In the genomic region with DNA sequence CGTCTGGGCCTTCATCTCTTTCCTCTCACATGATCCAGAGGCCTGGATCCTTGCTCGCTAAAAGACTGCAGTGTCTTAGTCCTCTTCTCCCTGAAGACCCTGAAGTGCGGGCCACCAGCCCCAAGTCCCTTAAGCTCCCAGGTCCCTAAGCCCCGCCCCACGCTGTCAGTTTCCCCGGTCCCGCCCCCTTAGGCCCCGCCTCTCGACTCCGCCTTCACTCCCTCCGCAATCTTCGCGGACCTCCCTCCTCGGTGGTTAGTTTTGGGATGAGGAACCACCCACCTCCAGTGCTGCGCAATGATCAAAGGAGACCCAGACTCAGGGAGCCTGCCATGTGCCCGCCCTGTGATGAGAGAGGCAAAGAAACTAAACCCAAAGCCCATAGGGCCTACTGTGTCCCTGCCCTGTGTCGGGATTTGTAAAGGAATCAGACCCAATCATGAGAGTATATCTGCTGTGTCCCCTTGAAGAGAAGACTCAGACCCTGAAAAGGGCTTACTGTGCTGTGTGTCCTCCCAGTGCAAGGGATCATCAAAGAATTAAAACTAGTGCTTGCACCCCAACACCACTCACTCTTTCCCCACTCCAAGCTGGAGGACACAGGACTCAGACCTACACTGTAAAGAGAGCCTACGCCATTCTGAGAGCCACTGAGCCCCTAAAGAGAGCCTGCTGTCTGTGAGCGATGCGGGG, we compare ENCODE assay signal across 8 cellular contexts. TPM values are rescaled to one million over a fixed set of nuclear protein-coding genes. Genes with fewer than 3 reads are reported as not detected.
A peak's percentile ranks its signal among the peaks of the same experiment; 100 is the strongest.
DNase-seq lines count a peak whose midpoint lies in the region; ATAC-seq, FAIRE-seq and TF ChIP-seq lines count a peak whose summit lies in the region.

No MANE protein-coding gene starts in this region.

- in situ Hi-C loops in HepG2 (cut with HindIII; ENCODE audit: extremely low pct_ligation_motif_present, low pct_unique_long_range_greater_than_20kb): loop anchor here (5.0 kb wide), 1 partner anchor 98 kb away; a partner anchor contains a TSS

- peak; percentile 74 for FAIRE-seq in HepG2 (lab: Jason Lieb, UNC)

- intact Hi-C loops in HepG2 (cut with micrococcal nuclease; ENCODE audit: unreplicated experiment): loop anchor here (10.0 kb wide), 1 partner anchor 90 kb away; no protein-coding TSS in a partner anchor

- peak overlapping the region; percentile 97 for H3K4me2 ChIP-seq in HepG2 (ENCODE audit: low read depth, low read length)

- CTCF ChIA-PET in HepG2 (lab: Yijun Ruan, JAX; ENCODE audit: low intra/inter-chr PET ratio, low total read pairs): no interaction called here

- H2AFZ ChIP-seq in HepG2 (ENCODE audit: low read length): peak overlapping the region; percentile 77

- no peak for TF ChIP-seq RAD21 in HepG2 (CRISPR knock-in tag; IDR thresholded peaks at IDR 0.05)

- H3K9me3 ChIP-seq in HepG2 (ENCODE audit: low read length): no peaks in the 10 kb centered on the region

- no TSS peak for BruUV-seq in HepG2 (replicated peaks; lab: Mats Ljungman, UMichigan)

- WGBS in HepG2 (ENCODE audit: low lambda C conversion rate): 4% methylated on average over 20 of the region's 20 CpGs

- TF ChIP-seq CTCF in GM10266 (IDR thresholded peaks at IDR 0.05; ENCODE audit: control insufficient read depth, insufficient read depth, low read depth, missing control alignments) (no peak), HepG2 (CRISPR knock-in tag; IDR thresholded peaks at IDR 0.05) (no peak)

- peaks cover 55% of the 10 kb centered on the region for H3K4me1 ChIP-seq in HepG2 (ENCODE audit: insufficient read depth, low read length)

- peak overlapping the region; percentile 79 for H3K27ac ChIP-seq in HepG2 (ENCODE audit: extremely low read length, insufficient read depth, low read length)

- H3K27me3 ChIP-seq in HepG2 (ENCODE audit: control insufficient read depth in 1 of 2, insufficient read depth in 2 of 2, low read length in 2 of 2): no peaks in the 10 kb centered on the region; a peak in 1 of 5 replicates

- TF ChIP-seq POLR2A in HepG2 (IDR thresholded peaks at IDR 0.05; ENCODE audit: insufficient read depth in 1 of 2, low read depth in 2 of 2, low read length in 2 of 2): no peak; a peak in 2 of 4 replicates

- H3K79me2 ChIP-seq in HepG2 (ENCODE audit: insufficient read depth, low read length): peaks cover 14% of the 10 kb centered on the region

- H3K4me3 ChIP-seq in HepG2 (replicated peaks in 1 of 3; ENCODE audit: insufficient read depth in 1 of 3, low read depth in 2 of 3, low read length in 3 of 3): peak overlapping the region; percentile 65 to 81 (median 66)

- POLR2A ChIA-PET in HepG2 (lab: Yijun Ruan, JAX): interaction anchor here (0.8 to 4.8 kb wide), 5 partner anchors 16 to 101 kb away, joined by 3 to 44 read pairs (median 5); a partner anchor contains a TSS

- TF ChIP-seq EP300 in HepG2 (IDR thresholded peaks at IDR 0.05; ENCODE audit: low read depth in 2 of 2, low read length in 2 of 2) (no peak), HepG2 (CRISPR knock-in tag; IDR thresholded peaks at IDR 0.05; ENCODE audit: borderline replicate concordance) (no peak)

- DNase-seq in GM10266 (ENCODE audit: extremely low spot score) (peak; percentile 76), NCI-H2171 (lab: John Stamatoyannopoulos, UW) (peak; percentile 59), cerebellum (ENCODE audit: low spot score) (peak; percentile 85), HepG2 (ENCODE audit: low spot score) (peak; percentile 53)
- peak; percentile 83 for DNase-seq in activated CD4-positive, CD25-positive, alpha-beta regulatory T cell treated with anti-CD3 and anti-CD28 coated beads, Interleukin-2, amount 50 U/mL, for 72 hours
- DNase-seq in stimulated activated CD4-positive, alpha-beta T cell treated with anti-CD3 and anti-CD28 coated beads, Interleukin-4, amount 100 ng/mL, for 24 hours: peak; percentile 83

- ATAC-seq in HepG2 (peak; percentile 17), GM19035 (IDR thresholded peaks at IDR 0.05; ENCODE audit: unreplicated experiment) (no peak), HG03280 (IDR thresholded peaks at IDR 0.05; ENCODE audit: unreplicated experiment) (no peak)

- peak overlapping the region; percentile 75 for H3K9ac ChIP-seq in HepG2 (ENCODE audit: insufficient read depth, low read depth, low read length)

- H3K36me3 ChIP-seq in HepG2 (replicated peaks in 1 of 2; ENCODE audit: control insufficient read depth in 1 of 2, insufficient read depth in 2 of 2, low read length in 2 of 2): no peaks in the 10 kb centered on the region

- no peaks in the 10 kb centered on the region for H4K20me1 ChIP-seq in HepG2 (ENCODE audit: insufficient read depth, low read length)

RNA-seq across cellular contexts. Expression of a gene that starts 3.0 kb away (rescaled TPM):
- total RNA-seq in cerebellum (112 TPM), HepG2 (2016; rRNA removed; fragmentation: Illumina TruSeq; extraction: Trizol) (487 and 598 TPM in 2 replicates)
- total RNA-seq in HepG2 (2016; cell fraction: cytosol; rRNA removed; fragmentation: Illumina TruSeq; extraction: Trizol; ENCODE audit: low read depth): 218 and 283 TPM in 2 replicates
- total RNA-seq in HepG2 (2016; cell fraction: insoluble cytoplasmic fraction; rRNA removed; fragmentation: Illumina TruSeq; extraction: Trizol): 483 and 617 TPM in 2 replicates
- 247 and 299 TPM in 2 replicates for total RNA-seq in HepG2 (2016; cell fraction: membrane; rRNA removed; fragmentation: Illumina TruSeq; extraction: Trizol)
- 178 and 186 TPM in 2 replicates for total RNA-seq in HepG2 (2016; cell fraction: nucleus; rRNA removed; fragmentation: Illumina TruSeq; extraction: Trizol)
- polyA plus RNA-seq in HepG2 (2011; rRNA removed): 469 and 481 TPM in 2 replicates
- 584 and 686 TPM in 2 replicates for polyA plus RNA-seq in HepG2 (2011; cell fraction: cytosol; rRNA removed)
- 208 and 220 TPM in 2 replicates for polyA plus RNA-seq in HepG2 (2011; cell fraction: nucleus; rRNA removed)
- 383 and 386 TPM in 2 replicates for polyA plus RNA-seq in HepG2 (2012)
- 249 and 303 TPM in 2 replicates for polyA plus RNA-seq in HepG2 (2016; cell fraction: cytosol; fragmentation: Illumina TruSeq; extraction: Trizol; ENCODE audit: low read depth)
- polyA plus RNA-seq in HepG2 (2016; cell fraction: insoluble cytoplasmic fraction; fragmentation: Illumina TruSeq; extraction: Trizol; ENCODE audit: low read depth): 687 and 740 TPM in 2 replicates
- 255 and 294 TPM in 2 replicates for polyA plus RNA-seq in HepG2 (2016; cell fraction: membrane; fragmentation: Illumina TruSeq; extraction: Trizol; ENCODE audit: low read depth)
- polyA plus RNA-seq in HepG2 (2016; cell fraction: nucleus; fragmentation: Illumina TruSeq; extraction: Trizol; ENCODE audit: insufficient read depth, low read depth): 319 and 339 TPM in 2 replicates
- 521 and 803 TPM in 2 replicates for polyA minus RNA-seq in HepG2 (2011; rRNA and poly(A)+ RNA removed; ENCODE audit: low replicate concordance)
- 131 and 134 TPM in 2 replicates for polyA minus RNA-seq in HepG2 (2011; cell fraction: cytosol; rRNA and poly(A)+ RNA removed)
- 44.8 and 54.5 TPM in 2 replicates for polyA minus RNA-seq in HepG2 (2011; cell fraction: nucleus; rRNA and poly(A)+ RNA removed)

RNA-seq across cellular contexts. Expression of a gene that starts 3.6 kb away (rescaled TPM):
- total RNA-seq in cerebellum (0.54 TPM), HepG2 (2016; rRNA removed; fragmentation: Illumina TruSeq; extraction: Trizol) (0.20 and 0.46 TPM in 2 replicates)
- total RNA-seq in HepG2 (2016; cell fraction: cytosol; rRNA removed; fragmentation: Illumina TruSeq; extraction: Trizol; ENCODE audit: low read depth): 0.40 and 0.71 TPM in 2 replicates
- 0.52 and 0.63 TPM in 2 replicates for total RNA-seq in HepG2 (2016; cell fraction: insoluble cytoplasmic fraction; rRNA removed; fragmentation: Illumina TruSeq; extraction: Trizol)
- total RNA-seq in HepG2 (2016; cell fraction: membrane; rRNA removed; fragmentation: Illumina TruSeq; extraction: Trizol): 0.43 and 1.0 TPM in 2 replicates
- 0.60 TPM in 1 of 2 replicates, not detected in the other for total RNA-seq in HepG2 (2016; cell fraction: nucleus; rRNA removed; fragmentation: Illumina TruSeq; extraction: Trizol)
- polyA plus RNA-seq in HepG2 (2011; rRNA removed): 0.07 and 0.18 TPM in 2 replicates
- polyA plus RNA-seq in HepG2 (2011; cell fraction: cytosol; rRNA removed): 0.19 and 0.35 TPM in 2 replicates
- polyA plus RNA-seq in HepG2 (2011; cell fraction: nucleus; rRNA removed): not detected in 2 replicates
- polyA plus RNA-seq in HepG2 (2012): 0.21 TPM in 1 of 2 replicates, not detected in the other
- 2.2 and 2.4 TPM in 2 replicates for polyA plus RNA-seq in HepG2 (2016; cell fraction: cytosol; fragmentation: Illumina TruSeq; extraction: Trizol; ENCODE audit: low read depth)
- polyA plus RNA-seq in HepG2 (2016; cell fraction: insoluble cytoplasmic fraction; fragmentation: Illumina TruSeq; extraction: Trizol; ENCODE audit: low read depth): 0.93 and 1.0 TPM in 2 replicates
- polyA plus RNA-seq in HepG2 (2016; cell fraction: membrane; fragmentation: Illumina TruSeq; extraction: Trizol; ENCODE audit: low read depth): 1.2 and 1.8 TPM in 2 replicates
- polyA plus RNA-seq in HepG2 (2016; cell fraction: nucleus; fragmentation: Illumina TruSeq; extraction: Trizol; ENCODE audit: insufficient read depth, low read depth): 1.2 TPM in 1 of 2 replicates, not detected in the other
- polyA minus RNA-seq in HepG2 (2011; rRNA and poly(A)+ RNA removed; ENCODE audit: low replicate concordance): 0.18 TPM in 1 of 2 replicates, not detected in the other
- polyA minus RNA-seq in HepG2 (2011; cell fraction: cytosol; rRNA and poly(A)+ RNA removed): not detected in 2 replicates
- not detected in 2 replicates for polyA minus RNA-seq in HepG2 (2011; cell fraction: nucleus; rRNA and poly(A)+ RNA removed)

RNA-seq across cellular contexts. Expression of a gene that starts 16.3 kb away (rescaled TPM):
- total RNA-seq in cerebellum (9.6 TPM), HepG2 (2016; rRNA removed; fragmentation: Illumina TruSeq; extraction: Trizol) (49.7 and 55.3 TPM in 2 replicates)
- total RNA-seq in HepG2 (2016; cell fraction: cytosol; rRNA removed; fragmentation: Illumina TruSeq; extraction: Trizol; ENCODE audit: low read depth): 6.0 and 6.9 TPM in 2 replicates
- 47.3 and 54.7 TPM in 2 replicates for total RNA-seq in HepG2 (2016; cell fraction: insoluble cytoplasmic fraction; rRNA removed; fragmentation: Illumina TruSeq; extraction: Trizol)
- total RNA-seq in HepG2 (2016; cell fraction: membrane; rRNA removed; fragmentation: Illumina TruSeq; extraction: Trizol): 14.0 and 14.6 TPM in 2 replicates
- 19.2 and 23.6 TPM in 2 replicates for total RNA-seq in HepG2 (2016; cell fraction: nucleus; rRNA removed; fragmentation: Illumina TruSeq; extraction: Trizol)
- polyA plus RNA-seq in HepG2 (2011; rRNA removed): 27.2 and 30.6 TPM in 2 replicates
- polyA plus RNA-seq in HepG2 (2011; cell fraction: cytosol; rRNA removed): 31.2 and 46.3 TPM in 2 replicates
- polyA plus RNA-seq in HepG2 (2011; cell fraction: nucleus; rRNA removed): 22.3 and 22.9 TPM in 2 replicates
- polyA plus RNA-seq in HepG2 (2012): 29.6 and 31.8 TPM in 2 replicates
- polyA plus RNA-seq in HepG2 (2016; cell fraction: cytosol; fragmentation: Illumina TruSeq; extraction: Trizol; ENCODE audit: low read depth): 8.2 TPM in 2 replicates
- 57.8 and 72.2 TPM in 2 replicates for polyA plus RNA-seq in HepG2 (2016; cell fraction: insoluble cytoplasmic fraction; fragmentation: Illumina TruSeq; extraction: Trizol; ENCODE audit: low read depth)
- polyA plus RNA-seq in HepG2 (2016; cell fraction: membrane; fragmentation: Illumina TruSeq; extraction: Trizol; ENCODE audit: low read depth): 10.1 and 13.3 TPM in 2 replicates
- 40.6 and 42.2 TPM in 2 replicates for polyA plus RNA-seq in HepG2 (2016; cell fraction: nucleus; fragmentation: Illumina TruSeq; extraction: Trizol; ENCODE audit: insufficient read depth, low read depth)
- polyA minus RNA-seq in HepG2 (2011; rRNA and poly(A)+ RNA removed; ENCODE audit: low replicate concordance): 29.9 and 44.8 TPM in 2 replicates
- 18.9 and 20.0 TPM in 2 replicates for polyA minus RNA-seq in HepG2 (2011; cell fraction: cytosol; rRNA and poly(A)+ RNA removed)
- polyA minus RNA-seq in HepG2 (2011; cell fraction: nucleus; rRNA and poly(A)+ RNA removed): 4.8 and 6.1 TPM in 2 replicates

RNA-seq across cellular contexts. Expression of a gene that starts 21.2 kb away (rescaled TPM):
- total RNA-seq in cerebellum (not detected), HepG2 (2016; rRNA removed; fragmentation: Illumina TruSeq; extraction: Trizol) (not detected in 2 replicates)
- total RNA-seq in HepG2 (2016; cell fraction: cytosol; rRNA removed; fragmentation: Illumina TruSeq; extraction: Trizol; ENCODE audit: low read depth): not detected in 2 replicates
- not detected in 2 replicates for total RNA-seq in HepG2 (2016; cell fraction: insoluble cytoplasmic fraction; rRNA removed; fragmentation: Illumina TruSeq; extraction: Trizol)
- not detected in 2 replicates for total RNA-seq in HepG2 (2016; cell fraction: membrane; rRNA removed; fragmentation: Illumina TruSeq; extraction: Trizol)
- total RNA-seq in HepG2 (2016; cell fraction: nucleus; rRNA removed; fragmentation: Illumina TruSeq; extraction: Trizol): not detected in 2 replicates
- 2.5 and 2.9 TPM in 2 replicates for polyA plus RNA-seq in HepG2 (2011; rRNA removed)
- 2.3 and 3.1 TPM in 2 replicates for polyA plus RNA-seq in HepG2 (2011; cell fraction: cytosol; rRNA removed)
- 1.7 and 1.8 TPM in 2 replicates for polyA plus RNA-seq in HepG2 (2011; cell fraction: nucleus; rRNA removed)
- 0.93 and 1.7 TPM in 2 replicates for polyA plus RNA-seq in HepG2 (2012)
- polyA plus RNA-seq in HepG2 (2016; cell fraction: cytosol; fragmentation: Illumina TruSeq; extraction: Trizol; ENCODE audit: low read depth): 0.17 TPM in 1 of 2 replicates, not detected in the other
- polyA plus RNA-seq in HepG2 (2016; cell fraction: insoluble cytoplasmic fraction; fragmentation: Illumina TruSeq; extraction: Trizol; ENCODE audit: low read depth): 0.20 TPM in 1 of 2 replicates, not detected in the other
- 0.14 TPM in 1 of 2 replicates, not detected in the other for polyA plus RNA-seq in HepG2 (2016; cell fraction: membrane; fragmentation: Illumina TruSeq; extraction: Trizol; ENCODE audit: low read depth)
- polyA plus RNA-seq in HepG2 (2016; cell fraction: nucleus; fragmentation: Illumina TruSeq; extraction: Trizol; ENCODE audit: insufficient read depth, low read depth): not detected in 2 replicates
- 0.30 and 1.3 TPM in 2 replicates for polyA minus RNA-seq in HepG2 (2011; rRNA and poly(A)+ RNA removed; ENCODE audit: low replicate concordance)
- 0.88 and 0.89 TPM in 2 replicates for polyA minus RNA-seq in HepG2 (2011; cell fraction: cytosol; rRNA and poly(A)+ RNA removed)
- 0.39 TPM in 1 of 2 replicates, not detected in the other for polyA minus RNA-seq in HepG2 (2011; cell fraction: nucleus; rRNA and poly(A)+ RNA removed)

RNA-seq across cellular contexts. Expression of a gene that starts 32.6 kb away (rescaled TPM):
- total RNA-seq in cerebellum (8.2 TPM), HepG2 (2016; rRNA removed; fragmentation: Illumina TruSeq; extraction: Trizol) (9.2 and 17.7 TPM in 2 replicates)
- 1.0 and 1.2 TPM in 2 replicates for total RNA-seq in HepG2 (2016; cell fraction: cytosol; rRNA removed; fragmentation: Illumina TruSeq; extraction: Trizol; ENCODE audit: low read depth)
- total RNA-seq in HepG2 (2016; cell fraction: insoluble cytoplasmic fraction; rRNA removed; fragmentation: Illumina TruSeq; extraction: Trizol): 8.0 and 19.2 TPM in 2 replicates
- total RNA-seq in HepG2 (2016; cell fraction: membrane; rRNA removed; fragmentation: Illumina TruSeq; extraction: Trizol): 2.8 and 3.4 TPM in 2 replicates
- 21.5 and 24.6 TPM in 2 replicates for total RNA-seq in HepG2 (2016; cell fraction: nucleus; rRNA removed; fragmentation: Illumina TruSeq; extraction: Trizol)
- polyA plus RNA-seq in HepG2 (2011; rRNA removed): 10.3 and 11.1 TPM in 2 replicates
- polyA plus RNA-seq in HepG2 (2011; cell fraction: cytosol; rRNA removed): 2.0 and 4.0 TPM in 2 replicates
- polyA plus RNA-seq in HepG2 (2011; cell fraction: nucleus; rRNA removed): 106 and 171 TPM in 2 replicates
- 8.5 and 13.3 TPM in 2 replicates for polyA plus RNA-seq in HepG2 (2012)
- 1.4 and 1.5 TPM in 2 replicates for polyA plus RNA-seq in HepG2 (2016; cell fraction: cytosol; fragmentation: Illumina TruSeq; extraction: Trizol; ENCODE audit: low read depth)
- polyA plus RNA-seq in HepG2 (2016; cell fraction: insoluble cytoplasmic fraction; fragmentation: Illumina TruSeq; extraction: Trizol; ENCODE audit: low read depth): 10.5 and 11.3 TPM in 2 replicates
- polyA plus RNA-seq in HepG2 (2016; cell fraction: membrane; fragmentation: Illumina TruSeq; extraction: Trizol; ENCODE audit: low read depth): 3.2 and 3.7 TPM in 2 replicates
- polyA plus RNA-seq in HepG2 (2016; cell fraction: nucleus; fragmentation: Illumina TruSeq; extraction: Trizol; ENCODE audit: insufficient read depth, low read depth): 82.3 and 83.1 TPM in 2 replicates
- polyA minus RNA-seq in HepG2 (2011; rRNA and poly(A)+ RNA removed; ENCODE audit: low replicate concordance): 4.9 and 17.6 TPM in 2 replicates
- 2.4 and 3.0 TPM in 2 replicates for polyA minus RNA-seq in HepG2 (2011; cell fraction: cytosol; rRNA and poly(A)+ RNA removed)
- polyA minus RNA-seq in HepG2 (2011; cell fraction: nucleus; rRNA and poly(A)+ RNA removed): 11.8 and 13.6 TPM in 2 replicates
